11 cellular contexts compared by ENCODE assay signal in genomic region chr2:12787891-12788783, GRCh38.
DNase-seq lines count a peak whose midpoint lies in the region; ATAC-seq and TF ChIP-seq lines count a peak whose summit lies in the region.
"Had no signal": no experiment of that assay in that cellular context is flagged by ENCODE, and none has a peak within 500 bp of the region (broad histone marks: within the 10 kb centered on the region; RNA-seq: fewer than 3 reads in every experiment).

No MANE protein-coding gene starts in this region.

- H3K9me3 Mint-ChIP-seq in activated naive CD4-positive, alpha-beta T cell treated with anti-CD3 and anti-CD28 coated beads for 36 hours, result peaks cover 3% of the 10 kb centered on the region

- TF ChIP-seq CTCF in AG09319 (IDR thresholded peaks at IDR 0.05; ENCODE audit: low read depth, low read length), result no peak
- no peak for TF ChIP-seq CTCF in adrenal gland (IDR thresholded peaks at IDR 0.05)
- no peak for TF ChIP-seq CTCF in psoas muscle (IDR thresholded peaks at IDR 0.05)

- H3K27ac ChIP-seq in adrenal gland (peak overlapping the region in 3 of 5 donors; percentile 59 to 84 (median 64)), psoas muscle (peak overlapping the region; percentile 56)
- H3K27ac ChIP-seq: BLaER1 treated with 17β-estradiol and CSF1 and Interleukin-3, amounts not matched to agents 10 nM and 100 nM had no signal

- H3K9me3 ChIP-seq in adrenal gland (replicated peaks in 1 of 3) (no peaks in the 10 kb centered on the region), psoas muscle (no peaks in the 10 kb centered on the region)

- no peak overlapping the region for H3K27ac Mint-ChIP-seq in activated naive CD4-positive, alpha-beta T cell treated with anti-CD3 and anti-CD28 coated beads for 36 hours
- H3K27ac Mint-ChIP-seq: immature natural killer cell had no signal

- CTCF ChIA-PET in activated naive CD4-positive, alpha-beta T cell treated with anti-CD3 and anti-CD28 coated beads for 36 hours (lab: Charles Lee), result no interaction called here

- peaks cover 3% of the 10 kb centered on the region for H3K27me3 Mint-ChIP-seq in activated naive CD4-positive, alpha-beta T cell treated with anti-CD3 and anti-CD28 coated beads for 36 hours (ENCODE audit: low read depth)

- TF ChIP-seq POLR2A in adrenal gland (IDR thresholded peaks at IDR 0.05), result no peak

- intact Hi-C loops in adrenal gland (cut with DNase I) (no loop called here), psoas muscle (cut with DNase I) (no loop called here)
- intact Hi-C loops in activated naive CD4-positive, alpha-beta T cell treated with anti-CD3 and anti-CD28 coated beads for 36 hours (cut with micrococcal nuclease), result no loop called here

- DNase-seq in AG09319 (ENCODE audit: extremely low read depth, low read depth) (peak; percentile 32), adrenal gland (peak in 1 of 7 donors; percentile 18), glomerular endothelial cell (ENCODE audit: extremely low read depth, low read depth, low spot score) (peak; percentile 88), psoas muscle (no peak), NCI-H2107 treated with DMSO at 0.1 percent for 48 hours (lab: John Stamatoyannopoulos, UW; ENCODE audit: unreplicated experiment) (no peak)
- no peak for DNase-seq in activated CD4-positive, alpha-beta T cell treated with anti-CD3 and anti-CD28 coated beads for 48 hours
- no peak for DNase-seq in activated naive CD4-positive, alpha-beta T cell treated with anti-CD3 and anti-CD28 coated beads for 36 hours
- no peak for DNase-seq in central memory CD4-positive, alpha-beta T cell
- DNase-seq: immature natural killer cell, NCI-H1105 treated with DMSO at 0.1 percent for 48 hours had no signal

- H3K36me3 ChIP-seq in adrenal gland (replicated peaks in 1 of 2) (no peaks in the 10 kb centered on the region), psoas muscle (ENCODE audit: insufficient read depth in 1 of 2, low read depth in 1 of 2) (no peaks in the 10 kb centered on the region)
- H3K36me3 ChIP-seq: BLaER1 treated with 17β-estradiol and CSF1 and Interleukin-3, amounts not matched to agents 10 nM and 100 nM had no signal

- no peaks in the 10 kb centered on the region for H3K27me3 ChIP-seq in adrenal gland
- H3K27me3 ChIP-seq in psoas muscle (ENCODE audit: insufficient read depth in 3 of 3, low read length in 2 of 3), result no peaks in the 10 kb centered on the region
- H3K27me3 ChIP-seq: BLaER1 treated with 17β-estradiol and CSF1 and Interleukin-3, amounts not matched to agents 10 nM and 100 nM had no signal

- peak in 1 of 4 donors; percentile 37 for ATAC-seq in psoas muscle

- no peaks in the 10 kb centered on the region for H3K4me1 ChIP-seq in adrenal gland (replicated peaks in 1 of 2)
- H3K4me1 ChIP-seq in psoas muscle, result peaks cover 6% of the 10 kb centered on the region
- H3K4me1 ChIP-seq: BLaER1 treated with 17β-estradiol and CSF1 and Interleukin-3, amounts not matched to agents 10 nM and 100 nM had no signal

- H3K4me1 Mint-ChIP-seq in activated naive CD4-positive, alpha-beta T cell treated with anti-CD3 and anti-CD28 coated beads for 36 hours (ENCODE audit: low read depth), result no peaks in the 10 kb centered on the region
- H3K4me1 Mint-ChIP-seq: immature natural killer cell had no signal

- 58 to 71% (median 65%) methylated on average over 7 of the region's 7 CpGs for WGBS in adrenal gland, 4 donors
- 65 to 70% (median 68%) methylated on average over 7 of the region's 7 CpGs for WGBS in psoas muscle, 3 donors

- H3K4me3 ChIP-seq in adrenal gland (peak overlapping the region in 1 of 4 donors; percentile 21), psoas muscle (no peak overlapping the region)
- H3K4me3 ChIP-seq: BLaER1 treated with 17β-estradiol and CSF1 and Interleukin-3, amounts not matched to agents 10 nM and 100 nM had no signal

- no peaks in the 10 kb centered on the region for H3K36me3 Mint-ChIP-seq in activated naive CD4-positive, alpha-beta T cell treated with anti-CD3 and anti-CD28 coated beads for 36 hours (ENCODE audit: low read depth)
- H3K36me3 Mint-ChIP-seq: immature natural killer cell had no signal

- H3K4me3 Mint-ChIP-seq in activated naive CD4-positive, alpha-beta T cell treated with anti-CD3 and anti-CD28 coated beads for 36 hours, result no peak overlapping the region
- H3K4me3 Mint-ChIP-seq: immature natural killer cell had no signal

Comparison
In these comparisons a context has a peak if more than half of its experiments do, and no peak if none do; other contexts are left out.
1. DNase-seq: peak in AG09319 (single experiment) and glomerular endothelial cell (single experiment); none in psoas muscle (0 of 2), NCI-H2107 treated with DMSO at 0.1 percent for 48 hours (single experiment), activated CD4-positive, alpha-beta T cell treated with anti-CD3 and anti-CD28 coated beads for 48 hours (single experiment), activated naive CD4-positive, alpha-beta T cell treated with anti-CD3 and anti-CD28 coated beads for 36 hours (single experiment) and central memory CD4-positive, alpha-beta T cell (single experiment).